14 cellular contexts compared by ENCODE assay signal in the genomic region with DNA sequence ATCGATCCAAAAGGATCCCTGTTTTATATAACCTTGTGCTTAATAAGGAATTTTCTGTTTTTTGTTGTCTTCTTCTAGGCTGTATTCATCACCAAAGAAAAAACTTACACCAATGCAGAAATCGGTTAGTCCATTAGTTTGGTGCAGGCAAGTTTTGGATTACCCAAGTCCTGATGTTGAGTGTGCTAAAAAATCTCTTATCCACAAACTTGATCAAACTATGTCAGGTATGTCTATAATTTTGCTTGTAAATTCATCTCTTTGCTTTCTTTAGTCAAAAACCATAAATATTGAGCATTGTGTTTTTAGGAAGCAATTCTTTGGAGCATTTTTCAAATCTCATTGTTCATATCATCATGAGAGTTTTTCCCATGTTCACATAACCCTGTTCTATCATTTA. TPM values are rescaled to one million over a fixed set of nuclear protein-coding genes. Genes with fewer than 3 reads are reported as not detected.
DNase-seq lines count a peak whose midpoint lies in the region; ATAC-seq, FAIRE-seq and TF ChIP-seq lines count a peak whose summit lies in the region.
"Had no signal": no experiment of that assay in that cellular context is flagged by ENCODE, and none has a peak within 500 bp of the region (broad histone marks: within the 10 kb centered on the region; RNA-seq: fewer than 3 reads in every experiment).

No MANE protein-coding gene starts in this region.

- H3K36me3 Mint-ChIP-seq in endodermal cell (ENCODE audit: low read depth), result peaks cover 14% of the 10 kb centered on the region
- peaks cover 15% of the 10 kb centered on the region for H3K36me3 Mint-ChIP-seq in type B pancreatic cell
- peaks cover 12% of the 10 kb centered on the region for H3K36me3 Mint-ChIP-seq in activated CD8-positive, alpha-beta T cell treated with anti-CD3 and anti-CD28 coated beads, Interleukin-2, amount 10 ng/mL, durations not matched to agents 7 days and 5 days (ENCODE audit: low read depth)

- TF ChIP-seq CTCF in endodermal cell (conservative IDR thresholded peaks at IDR 0.05) (no peak), smooth muscle cell (IDR thresholded peaks at IDR 0.05; ENCODE audit: borderline replicate concordance, insufficient read depth, poor library complexity, severe bottlenecking) (no peak), type B pancreatic cell (conservative IDR thresholded peaks at IDR 0.05) (no peak)

- peaks cover 99% of the 10 kb centered on the region for H4K20me1 ChIP-seq in smooth muscle cell (ENCODE audit: low read depth)

- H3K9me3 ChIP-seq in HUES6 (ENCODE audit: control insufficient read depth, insufficient read depth, low read depth, low read length) (no peaks in the 10 kb centered on the region), endodermal cell (ENCODE audit: control insufficient read depth, low read length) (peaks cover 11% of the 10 kb centered on the region), smooth muscle cell (replicated peaks; ENCODE audit: low read depth) (no peaks in the 10 kb centered on the region)

- POLR2A ChIA-PET in activated CD8-positive, alpha-beta T cell treated with anti-CD3 and anti-CD28 coated beads, Interleukin-2, amount 10 ng/mL, durations not matched to agents 7 days and 5 days (lab: Charles Lee), result no interaction called here

- H3K36me3 ChIP-seq in HUES6 (ENCODE audit: control insufficient read depth, insufficient read depth, low read length), result no peaks in the 10 kb centered on the region
- H3K36me3 ChIP-seq in endodermal cell (ENCODE audit: control insufficient read depth, insufficient read depth, low read length), result peaks cover 8% of the 10 kb centered on the region
- H3K36me3 ChIP-seq in smooth muscle cell (ENCODE audit: low read depth), result no peaks in the 10 kb centered on the region

- no peaks in the 10 kb centered on the region for H3K27me3 Mint-ChIP-seq in endodermal cell (ENCODE audit: insufficient read depth)
- H3K27me3 Mint-ChIP-seq in type B pancreatic cell, result no peaks in the 10 kb centered on the region
- no peaks in the 10 kb centered on the region for H3K27me3 Mint-ChIP-seq in activated CD8-positive, alpha-beta T cell treated with anti-CD3 and anti-CD28 coated beads, Interleukin-2, amount 10 ng/mL, durations not matched to agents 7 days and 5 days (ENCODE audit: low read depth)

- H3K27me3 ChIP-seq in HUES6 (ENCODE audit: control insufficient read depth, insufficient read depth, low read length) (no peaks in the 10 kb centered on the region), endodermal cell (ENCODE audit: control insufficient read depth, insufficient read depth, low read length, poor library complexity, severe bottlenecking) (no peaks in the 10 kb centered on the region), smooth muscle cell (ENCODE audit: low read depth) (no peaks in the 10 kb centered on the region)
- H3K27me3 ChIP-seq: BLaER1 had no signal

- H3K9me3 Mint-ChIP-seq in endodermal cell (peaks cover 18% of the 10 kb centered on the region), type B pancreatic cell (no peaks in the 10 kb centered on the region)
- H3K9me3 Mint-ChIP-seq in activated CD8-positive, alpha-beta T cell treated with anti-CD3 and anti-CD28 coated beads, Interleukin-2, amount 10 ng/mL, durations not matched to agents 7 days and 5 days (ENCODE audit: insufficient read depth), result no peaks in the 10 kb centered on the region

- H3K4me3 ChIP-seq in HUES6 (ENCODE audit: low read depth, low read length), result no peak overlapping the region
- H3K4me3 ChIP-seq in endodermal cell (ENCODE audit: low read length), result no peak overlapping the region
- no peak overlapping the region for H3K4me3 ChIP-seq in smooth muscle cell
- H3K4me3 ChIP-seq: BLaER1 had no signal

- H3K27ac Mint-ChIP-seq in endodermal cell, result no peak overlapping the region
- no peak overlapping the region for H3K27ac Mint-ChIP-seq in type B pancreatic cell
- no peak overlapping the region for H3K27ac Mint-ChIP-seq in activated CD8-positive, alpha-beta T cell treated with anti-CD3 and anti-CD28 coated beads, Interleukin-2, amount 10 ng/mL, durations not matched to agents 7 days and 5 days

- peak; percentile 70 for FAIRE-seq in G401.6 (lab: Jason Lieb, UNC)
- FAIRE-seq: HepG2 had no signal

- H3K4me2 ChIP-seq in smooth muscle cell, result peak overlapping the region; percentile 3
- H3K4me2 ChIP-seq: KMS-11 had no signal

- DNase-seq in endodermal cell (no peak), smooth muscle cell (lab: John Stamatoyannopoulos, UW; ENCODE audit: unreplicated experiment) (no peak), type B pancreatic cell (ENCODE audit: extremely low spot score, unreplicated experiment) (no peak), Ammon's horn (ENCODE audit: low spot score) (no peak)
- DNase-seq in activated CD8-positive, alpha-beta T cell treated with anti-CD3 and anti-CD28 coated beads, Interleukin-2, amount 10 ng/mL, durations not matched to agents 7 days and 5 days, result no peak
- DNase-seq: DMS153, MM.1S, NCI-H1417 treated with DMSO at 0.1 percent for 48 hours, SHP77 had no signal

- H3K4me3 Mint-ChIP-seq in endodermal cell (no peak overlapping the region), type B pancreatic cell (no peak overlapping the region)
- H3K4me3 Mint-ChIP-seq in activated CD8-positive, alpha-beta T cell treated with anti-CD3 and anti-CD28 coated beads, Interleukin-2, amount 10 ng/mL, durations not matched to agents 7 days and 5 days, result no peak overlapping the region

- CTCF ChIA-PET in activated CD8-positive, alpha-beta T cell treated with anti-CD3 and anti-CD28 coated beads, Interleukin-2, amount 10 ng/mL, durations not matched to agents 7 days and 5 days (lab: Charles Lee), result no interaction called here

- H3K27ac ChIP-seq in HUES6 (ENCODE audit: low read depth, low read length) (peak overlapping the region; percentile 37; the same call in 1 of the 2 replicates), endodermal cell (ENCODE audit: low read depth, low read length) (peak overlapping the region; percentile 1), smooth muscle cell (ENCODE audit: low read depth) (peak overlapping the region; percentile 2)
- H3K27ac ChIP-seq: BLaER1, KMS-11 had no signal

- no peak for ATAC-seq in activated CD8-positive, alpha-beta T cell treated with anti-CD3 and anti-CD28 coated beads, Interleukin-2, amount 10 ng/mL, durations not matched to agents 7 days and 5 days
- ATAC-seq: HepG2 had no signal

- H3K4me1 Mint-ChIP-seq in endodermal cell (peaks cover 11% of the 10 kb centered on the region), type B pancreatic cell (ENCODE audit: unreplicated experiment) (peaks cover 15% of the 10 kb centered on the region)
- peaks cover 8% of the 10 kb centered on the region for H3K4me1 Mint-ChIP-seq in activated CD8-positive, alpha-beta T cell treated with anti-CD3 and anti-CD28 coated beads, Interleukin-2, amount 10 ng/mL, durations not matched to agents 7 days and 5 days (ENCODE audit: low read depth)

- H3K79me2 ChIP-seq in smooth muscle cell (ENCODE audit: low read depth), result peaks cover 97% of the 10 kb centered on the region

- no peak overlapping the region for H2AFZ ChIP-seq in smooth muscle cell (ENCODE audit: low read depth)

- H3K4me1 ChIP-seq in HUES6 (ENCODE audit: control insufficient read depth, insufficient read depth, low read length), result peaks cover 19% of the 10 kb centered on the region
- H3K4me1 ChIP-seq in endodermal cell (ENCODE audit: control insufficient read depth, insufficient read depth, low read length), result no peaks in the 10 kb centered on the region
- peaks cover 6% of the 10 kb centered on the region for H3K4me1 ChIP-seq in smooth muscle cell (ENCODE audit: low read depth)

- 88% methylated on average over 1 of the region's 2 CpGs; no CpG with 5 or more reads in 1 of the 2 experiments for WGBS in endodermal cell (ENCODE audit: insufficient coverage in 1 of 2, insufficient read length in 1 of 2), 2 experiments
- 97% methylated on average over 2 of the region's 2 CpGs for WGBS in smooth muscle cell (ENCODE audit: low lambda C conversion rate)

- H3K9ac ChIP-seq in HUES6 (ENCODE audit: low read length) (no peak overlapping the region), endodermal cell (ENCODE audit: extremely low read depth, low read length, poor library complexity, severe bottlenecking) (no peak overlapping the region), smooth muscle cell (ENCODE audit: low read depth) (no peak overlapping the region)
- H3K9ac ChIP-seq: BLaER1, KMS-11 had no signal

- H3F3A ChIP-seq in smooth muscle cell (ENCODE audit: low read depth), result peaks cover 7% of the 10 kb centered on the region

RNA-seq across cellular contexts. Expression of gene SLAIN2, which starts 28.4 kb away (rescaled TPM):
- total RNA-seq in endodermal cell (10 to 100 TPM; 42.1 to 49.8 TPM), smooth muscle cell (113 and 143 TPM in 2 replicates), type B pancreatic cell (ENCODE audit: low replicate concordance) (55.8 and 68.5 TPM in 2 replicates)
- polyA plus RNA-seq in endodermal cell (2013, experiment 1 of 2), result 40.0 TPM
- 40.0 TPM for polyA plus RNA-seq in endodermal cell (2013, experiment 2 of 2)
- polyA plus RNA-seq in smooth muscle cell, result 43.7 and 46.4 TPM in 2 replicates
- 10 to 100 TPM; 61.3 to 61.6 TPM for total RNA-seq in activated CD8-positive, alpha-beta T cell treated with anti-CD3 and anti-CD28 coated beads, Interleukin-2, amount 10 ng/mL, durations not matched to agents 7 days and 5 days
